In the genomic region with DNA sequence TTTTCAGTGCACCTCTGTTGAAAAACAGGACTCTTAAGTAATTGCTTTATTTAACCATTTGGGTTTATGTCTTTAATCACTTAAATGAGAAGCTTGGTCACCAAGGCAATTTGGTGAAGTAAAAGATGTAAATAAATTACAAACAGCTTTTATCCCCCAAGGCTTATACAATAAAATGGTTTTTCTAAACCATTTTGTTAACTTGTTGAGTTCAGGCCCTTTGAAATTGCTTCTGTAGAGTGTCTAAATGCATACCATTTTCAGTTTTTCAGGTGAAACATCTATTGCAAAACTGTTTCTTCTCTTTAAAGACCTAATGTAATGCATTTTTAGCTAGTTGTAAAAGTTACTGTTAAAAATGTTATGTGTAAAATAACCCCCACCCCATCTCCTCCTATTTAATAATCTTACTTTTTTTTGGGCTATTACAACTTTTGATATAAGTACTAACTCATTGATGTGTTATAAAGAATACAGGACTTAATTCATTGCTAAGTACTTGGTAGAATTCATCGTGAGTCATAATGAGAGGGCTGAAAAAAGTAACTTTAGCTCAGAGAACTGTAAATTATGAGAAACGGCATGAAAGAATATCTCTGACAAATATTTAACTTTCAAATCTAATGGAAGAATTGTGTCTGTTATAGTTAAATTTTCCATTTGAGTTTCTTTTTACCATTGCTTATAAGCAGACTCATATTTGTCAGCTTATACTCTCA, we compare ENCODE assay signal across 12 cellular contexts. TPM values are rescaled to one million over a fixed set of nuclear protein-coding genes. Genes with fewer than 3 reads are reported as not detected.
DNase-seq lines count a peak whose midpoint lies in the region; ATAC-seq and TF ChIP-seq lines count a peak whose summit lies in the region.
"Had no signal": no experiment of that assay in that cellular context is flagged by ENCODE, and none has a peak within 500 bp of the region (broad histone marks: within the 10 kb centered on the region; RNA-seq: fewer than 3 reads in every experiment).

No MANE protein-coding gene starts in this region.

- POLR2A ChIA-PET in SK-N-SH (lab: Yijun Ruan, JAX): no interaction called here

- H3K27ac ChIP-seq in SK-N-SH (ENCODE audit: low read depth in 2 of 2, low read length in 1 of 2) (peak overlapping the region in 1 of 2 experiments; percentile 36; a peak in 1 of 4 replicates), HUES6 (ENCODE audit: low read depth, low read length) (no peak overlapping the region), osteoblast (ENCODE audit: low read depth, low read length) (no peak overlapping the region), Karpas-422 (ENCODE audit: low read length) (no peak overlapping the region)
- H3K27ac ChIP-seq: 22Rv1 had no signal

- TF ChIP-seq RAD21 in SK-N-SH (IDR thresholded peaks at IDR 0.05; ENCODE audit: low read length): no peak

- peak overlapping the region in 1 of 2 experiments; percentile 6; a peak in 1 of 4 replicates for H3K4me3 ChIP-seq in SK-N-SH (ENCODE audit: low read depth in 2 of 2, low read length in 1 of 2)
- H3K4me3 ChIP-seq in HUES6 (ENCODE audit: low read depth, low read length): 0 out of 2 replicates have a peak overlapping the region, but pooled peaks have one; percentile 75
- H3K4me3 ChIP-seq in choroid plexus epithelial cell (ENCODE audit: low read depth, low read length): no peak overlapping the region
- H3K4me3 ChIP-seq in osteoblast (ENCODE audit: insufficient read depth, low read length): no peak overlapping the region
- no peak overlapping the region for H3K4me3 ChIP-seq in Karpas-422 (ENCODE audit: low read length)

- ATAC-seq in SK-N-SH treated with all-trans-retinoic acid at 6 μM for 48 hours: no peak
- no peak for ATAC-seq in GM19023 (IDR thresholded peaks at IDR 0.05; ENCODE audit: unreplicated experiment)

- H2AFZ ChIP-seq in SK-N-SH (ENCODE audit: low read depth): no peak overlapping the region
- H2AFZ ChIP-seq in osteoblast (ENCODE audit: low read length): no peak overlapping the region
- H2AFZ ChIP-seq in Karpas-422 (ENCODE audit: low read length): no peak overlapping the region

- 26% methylated on average over 2 of the region's 2 CpGs for WGBS in SK-N-SH (ENCODE audit: low lambda C conversion rate)

- H4K20me1 ChIP-seq in SK-N-SH (ENCODE audit: insufficient read depth) (peaks cover 77% of the 10 kb centered on the region), osteoblast (ENCODE audit: insufficient read depth, low read length) (peaks cover 50% of the 10 kb centered on the region), Karpas-422 (ENCODE audit: insufficient read depth, low read depth, low read length) (peaks cover 29% of the 10 kb centered on the region)

- TF ChIP-seq CTCF in SK-N-SH (IDR thresholded peaks at IDR 0.05) (no peak), choroid plexus epithelial cell (conservative IDR thresholded peaks at IDR 0.05; ENCODE audit: low read depth, low read length) (no peak), osteoblast (IDR thresholded peaks at IDR 0.05; ENCODE audit: extremely low read depth, low read depth, low read length) (no peak)

- TF ChIP-seq EP300 in SK-N-SH (IDR thresholded peaks at IDR 0.05; ENCODE audit: borderline replicate concordance in 1 of 2, low read depth in 1 of 2, low read length in 1 of 2): no peak

- H3K27me3 ChIP-seq in SK-N-SH (ENCODE audit: insufficient read depth): no peaks in the 10 kb centered on the region
- peaks cover under 1% of the 10 kb centered on the region; the same call in 1 of the 2 replicates for H3K27me3 ChIP-seq in HUES6 (ENCODE audit: control insufficient read depth, insufficient read depth, low read length)
- H3K27me3 ChIP-seq in osteoblast (ENCODE audit: insufficient read depth, low read length): peaks cover 1% of the 10 kb centered on the region
- no peaks in the 10 kb centered on the region for H3K27me3 ChIP-seq in Karpas-422 (ENCODE audit: low read length)

- H3K36me3 ChIP-seq in SK-N-SH (replicated peaks in 1 of 2; ENCODE audit: control insufficient read depth in 1 of 2, insufficient read depth in 2 of 2, low read length in 1 of 2) (no peaks in the 10 kb centered on the region), HUES6 (ENCODE audit: control insufficient read depth, insufficient read depth, low read length) (no peaks in the 10 kb centered on the region), osteoblast (ENCODE audit: insufficient read depth, low read length) (no peaks in the 10 kb centered on the region), Karpas-422 (ENCODE audit: insufficient read depth, low read length) (no peaks in the 10 kb centered on the region)

- DNase-seq in SK-N-SH: no peak
- peak; percentile 28 for DNase-seq in choroid plexus epithelial cell (ENCODE audit: low read depth)
- peak; percentile 9 for DNase-seq in osteoblast (ENCODE audit: insufficient read length, low spot score, missing footprints)
- no peak for DNase-seq in cerebellar nuclear complex (lab: John Stamatoyannopoulos, UW)
- no peak for DNase-seq in Karpas-422
- DNase-seq: activated naive CD4-positive, alpha-beta T cell treated with Interleukin-2 at 50 U/mL for 16 hours; DMS 273 treated with DMSO at 0.1 percent for 48 hours; NCI-H524 treated with DMSO at 0.1 percent for 48 hours had no signal

- no peaks in the 10 kb centered on the region for H3F3A ChIP-seq in SK-N-SH (replicated peaks; ENCODE audit: insufficient read depth)

- H3K79me2 ChIP-seq in SK-N-SH (ENCODE audit: insufficient read depth): peaks cover 84% of the 10 kb centered on the region
- peaks cover 84% of the 10 kb centered on the region for H3K79me2 ChIP-seq in osteoblast (ENCODE audit: insufficient read depth, low read length)
- H3K79me2 ChIP-seq in Karpas-422 (ENCODE audit: low read length): no peaks in the 10 kb centered on the region

- no peaks in the 10 kb centered on the region for H3K9me3 ChIP-seq in SK-N-SH
- no peaks in the 10 kb centered on the region for H3K9me3 ChIP-seq in HUES6 (ENCODE audit: control insufficient read depth, insufficient read depth, low read depth, low read length)
- H3K9me3 ChIP-seq in osteoblast (ENCODE audit: low read depth, low read length): no peaks in the 10 kb centered on the region
- no peaks in the 10 kb centered on the region for H3K9me3 ChIP-seq in Karpas-422 (ENCODE audit: low read length)

- no peaks in the 10 kb centered on the region for H3K9me2 ChIP-seq in SK-N-SH
- no peaks in the 10 kb centered on the region for H3K9me2 ChIP-seq in Karpas-422 (replicated peaks; ENCODE audit: insufficient read depth, low read length)

- CTCF ChIA-PET in SK-N-SH (lab: Yijun Ruan, JAX): interaction anchor here (0.6 to 1.5 kb wide), 3 partner anchors 9 to 256 kb away, joined by 3 to 5 read pairs (median 5); no protein-coding TSS in a partner anchor

- H3K4me1 ChIP-seq in SK-N-SH (ENCODE audit: control insufficient read depth in 1 of 2, insufficient read depth in 2 of 2, low read depth in 1 of 2, low read length in 1 of 2) (peaks cover 14 to 24% of the 10 kb centered on the region in 2 experiments; a peak in 3 of 4 replicates), HUES6 (ENCODE audit: control insufficient read depth, insufficient read depth, low read length) (peaks cover 41% of the 10 kb centered on the region), osteoblast (ENCODE audit: insufficient read depth, low read length) (peaks cover 24% of the 10 kb centered on the region), Karpas-422 (ENCODE audit: low read length) (peaks cover 13% of the 10 kb centered on the region)

- H3K9ac ChIP-seq in SK-N-SH: no peak overlapping the region
- H3K9ac ChIP-seq in HUES6 (ENCODE audit: low read length): no peak overlapping the region
- no peak overlapping the region for H3K9ac ChIP-seq in Karpas-422 (ENCODE audit: low read length)

- H3K4me2 ChIP-seq in SK-N-SH (peak overlapping the region; percentile 88), osteoblast (ENCODE audit: insufficient read depth, low read length) (peak overlapping the region; percentile 16), Karpas-422 (ENCODE audit: low read depth, low read length, poor library complexity, severe bottlenecking) (no peak overlapping the region)

TF ChIP-seq in SK-N-SH, 30 proteins besides CTCF, POLR2A, EP300 and RAD21 (continues in another document):
- no peak for TF ChIP-seq MEF2A (IDR thresholded peaks at IDR 0.05; ENCODE audit: borderline replicate concordance, low read depth)
- TF ChIP-seq PBX3 (IDR thresholded peaks at IDR 0.05): no peak
- no peak for TF ChIP-seq TCF12 (IDR thresholded peaks at IDR 0.05)
- no peak for TF ChIP-seq GATA2 (CRISPR knock-in tag; IDR thresholded peaks at IDR 0.05)
- TF ChIP-seq JUND (IDR thresholded peaks at IDR 0.05): peak; percentile 15; the same call in 1 of the 2 replicates
- TF ChIP-seq RXRA (IDR thresholded peaks at IDR 0.05; ENCODE audit: borderline replicate concordance, low read depth): no peak

TF ChIP-seq in SK-N-SH treated with all-trans-retinoic acid at 6 μM for 48 hours, 23 proteins besides CTCF, POLR2A, EP300 and RAD21:
- no peak for TF ChIP-seq ZFP30 (CRISPR knock-in tag; IDR thresholded peaks at IDR 0.05)

RNA-seq across cellular contexts. Expression of gene RAPGEF2, which starts 4.5 kb away (rescaled TPM):
- polyA plus RNA-seq in SK-N-SH (2012; rRNA removed): 19.2 and 25.0 TPM in 2 replicates
- polyA plus RNA-seq in SK-N-SH (2012; cell fraction: cytosol; rRNA removed): 15.8 and 19.7 TPM in 2 replicates
- 29.6 and 50.4 TPM in 2 replicates for polyA plus RNA-seq in SK-N-SH (2012; cell fraction: nucleus; rRNA removed)
- total RNA-seq in osteoblast: 50.3 and 53.0 TPM in 2 replicates
- total RNA-seq in Karpas-422 (2014; rRNA removed; shearing (Covaris generic); ENCODE audit: low replicate concordance): 5.4 and 7.3 TPM in 2 replicates

Comparison
In these comparisons a context has a peak if more than half of its experiments do, and no peak if none do; other contexts are left out.
1. DNase-seq: peak in choroid plexus epithelial cell (single experiment) and osteoblast (single experiment); none in SK-N-SH (single experiment), cerebellar nuclear complex (0 of 2) and Karpas-422 (single experiment).